1 cellular context compared by ENCODE assay signal in the genomic region with DNA sequence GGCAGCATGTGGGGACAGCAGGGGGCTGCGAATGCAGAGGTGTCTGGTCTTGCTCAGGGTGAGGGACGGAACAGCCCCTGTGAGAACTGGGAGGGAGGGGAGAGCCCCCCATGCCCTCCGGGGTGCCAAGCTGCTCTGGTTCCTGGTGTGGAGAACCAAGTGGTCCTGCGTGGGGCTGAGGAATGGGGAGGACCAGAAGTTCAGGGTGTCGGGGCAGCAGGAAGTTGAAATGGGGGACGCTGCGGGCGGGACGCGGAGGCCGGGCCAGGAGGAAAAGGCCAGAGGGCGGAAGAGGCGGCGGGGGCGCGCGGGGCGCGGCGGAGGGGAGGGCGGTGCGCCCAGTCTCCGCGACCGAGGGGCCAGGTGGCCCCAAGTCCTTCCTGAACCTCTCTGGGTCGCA.
TF ChIP-seq lines count a peak whose summit lies in the region.

No MANE protein-coding gene starts in this region.

TF ChIP-seq in GM23338, 12 proteins besides CTCF, POLR2A, EP300 and RAD21 (continued from another document):
- TF ChIP-seq, protein P1, sequence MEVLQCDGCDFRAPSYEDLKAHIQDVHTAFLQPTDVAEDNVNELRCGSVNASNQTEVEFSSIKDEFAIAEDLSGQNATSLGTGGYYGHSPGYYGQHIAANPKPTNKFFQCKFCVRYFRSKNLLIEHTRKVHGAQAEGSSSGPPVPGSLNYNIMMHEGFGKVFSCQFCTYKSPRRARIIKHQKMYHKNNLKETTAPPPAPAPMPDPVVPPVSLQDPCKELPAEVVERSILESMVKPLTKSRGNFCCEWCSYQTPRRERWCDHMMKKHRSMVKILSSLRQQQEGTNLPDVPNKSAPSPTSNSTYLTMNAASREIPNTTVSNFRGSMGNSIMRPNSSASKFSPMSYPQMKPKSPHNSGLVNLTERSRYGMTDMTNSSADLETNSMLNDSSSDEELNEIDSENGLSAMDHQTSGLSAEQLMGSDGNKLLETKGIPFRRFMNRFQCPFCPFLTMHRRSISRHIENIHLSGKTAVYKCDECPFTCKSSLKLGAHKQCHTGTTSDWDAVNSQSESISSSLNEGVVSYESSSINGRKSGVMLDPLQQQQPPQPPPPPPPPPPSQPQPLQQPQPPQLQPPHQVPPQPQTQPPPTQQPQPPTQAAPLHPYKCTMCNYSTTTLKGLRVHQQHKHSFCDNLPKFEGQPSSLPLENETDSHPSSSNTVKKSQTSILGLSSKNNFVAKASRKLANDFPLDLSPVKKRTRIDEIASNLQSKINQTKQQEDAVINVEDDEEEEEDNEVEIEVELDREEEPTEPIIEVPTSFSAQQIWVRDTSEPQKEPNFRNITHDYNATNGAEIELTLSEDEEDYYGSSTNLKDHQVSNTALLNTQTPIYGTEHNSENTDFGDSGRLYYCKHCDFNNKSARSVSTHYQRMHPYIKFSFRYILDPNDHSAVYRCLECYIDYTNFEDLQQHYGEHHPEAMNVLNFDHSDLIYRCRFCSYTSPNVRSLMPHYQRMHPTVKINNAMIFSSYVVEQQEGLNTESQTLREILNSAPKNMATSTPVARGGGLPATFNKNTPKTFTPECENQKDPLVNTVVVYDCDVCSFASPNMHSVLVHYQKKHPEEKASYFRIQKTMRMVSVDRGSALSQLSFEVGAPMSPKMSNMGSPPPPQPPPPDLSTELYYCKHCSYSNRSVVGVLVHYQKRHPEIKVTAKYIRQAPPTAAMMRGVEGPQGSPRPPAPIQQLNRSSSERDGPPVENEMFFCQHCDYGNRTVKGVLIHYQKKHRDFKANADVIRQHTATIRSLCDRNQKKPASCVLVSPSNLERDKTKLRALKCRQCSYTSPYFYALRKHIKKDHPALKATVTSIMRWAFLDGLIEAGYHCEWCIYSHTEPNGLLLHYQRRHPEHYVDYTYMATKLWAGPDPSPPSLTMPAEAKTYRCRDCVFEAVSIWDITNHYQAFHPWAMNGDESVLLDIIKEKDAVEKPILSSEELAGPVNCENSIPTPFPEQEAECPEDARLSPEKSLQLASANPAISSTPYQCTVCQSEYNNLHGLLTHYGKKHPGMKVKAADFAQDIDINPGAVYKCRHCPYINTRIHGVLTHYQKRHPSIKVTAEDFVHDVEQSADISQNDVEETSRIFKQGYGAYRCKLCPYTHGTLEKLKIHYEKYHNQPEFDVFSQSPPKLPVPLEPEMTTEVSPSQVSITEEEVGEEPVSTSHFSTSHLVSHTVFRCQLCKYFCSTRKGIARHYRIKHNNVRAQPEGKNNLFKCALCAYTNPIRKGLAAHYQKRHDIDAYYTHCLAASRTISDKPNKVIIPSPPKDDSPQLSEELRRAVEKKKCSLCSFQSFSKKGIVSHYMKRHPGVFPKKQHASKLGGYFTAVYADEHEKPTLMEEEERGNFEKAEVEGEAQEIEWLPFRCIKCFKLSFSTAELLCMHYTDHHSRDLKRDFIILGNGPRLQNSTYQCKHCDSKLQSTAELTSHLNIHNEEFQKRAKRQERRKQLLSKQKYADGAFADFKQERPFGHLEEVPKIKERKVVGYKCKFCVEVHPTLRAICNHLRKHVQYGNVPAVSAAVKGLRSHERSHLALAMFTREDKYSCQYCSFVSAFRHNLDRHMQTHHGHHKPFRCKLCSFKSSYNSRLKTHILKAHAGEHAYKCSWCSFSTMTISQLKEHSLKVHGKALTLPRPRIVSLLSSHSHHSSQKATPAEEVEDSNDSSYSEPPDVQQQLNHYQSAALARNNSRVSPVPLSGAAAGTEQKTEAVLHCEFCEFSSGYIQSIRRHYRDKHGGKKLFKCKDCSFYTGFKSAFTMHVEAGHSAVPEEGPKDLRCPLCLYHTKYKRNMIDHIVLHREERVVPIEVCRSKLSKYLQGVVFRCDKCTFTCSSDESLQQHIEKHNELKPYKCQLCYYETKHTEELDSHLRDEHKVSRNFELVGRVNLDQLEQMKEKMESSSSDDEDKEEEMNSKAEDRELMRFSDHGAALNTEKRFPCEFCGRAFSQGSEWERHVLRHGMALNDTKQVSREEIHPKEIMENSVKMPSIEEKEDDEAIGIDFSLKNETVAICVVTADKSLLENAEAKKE (CRISPR knock-in tag; IDR thresholded peaks at IDR 0.05): no peak
- TF ChIP-seq POLR2AphosphoS5 (IDR thresholded peaks at IDR 0.05; ENCODE audit: low read depth) (no peak), NANOG (IDR thresholded peaks at IDR 0.05; ENCODE audit: borderline replicate concordance) (no peak), EZH2phosphoT487 (IDR thresholded peaks at IDR 0.05; ENCODE audit: unreplicated experiment) (no peak)
